Comparison of ENCODE assay signal across 8 cellular contexts in genomic region chr10:97572214-97572989, GRCh38. TPM values are rescaled to one million over a fixed set of nuclear protein-coding genes. Genes with fewer than 3 reads are reported as not detected.
DNase-seq lines count a peak whose midpoint lies in the region; FAIRE-seq and TF ChIP-seq lines count a peak whose summit lies in the region.

A gene with protein sequence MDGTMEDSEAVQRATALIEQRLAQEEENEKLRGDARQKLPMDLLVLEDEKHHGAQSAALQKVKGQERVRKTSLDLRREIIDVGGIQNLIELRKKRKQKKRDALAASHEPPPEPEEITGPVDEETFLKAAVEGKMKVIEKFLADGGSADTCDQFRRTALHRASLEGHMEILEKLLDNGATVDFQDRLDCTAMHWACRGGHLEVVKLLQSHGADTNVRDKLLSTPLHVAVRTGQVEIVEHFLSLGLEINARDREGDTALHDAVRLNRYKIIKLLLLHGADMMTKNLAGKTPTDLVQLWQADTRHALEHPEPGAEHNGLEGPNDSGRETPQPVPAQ (plus strand): TSS chr10:97572779. CDS start chr10:97572789, 10 bp downstream.

- peaks cover 3% of the 10 kb centered on the region for H3K9me3 Mint-ChIP-seq in glutamatergic neuron (ENCODE audit: unreplicated experiment)

- no peaks in the 10 kb centered on the region for H3K36me3 Mint-ChIP-seq in glutamatergic neuron (ENCODE audit: unreplicated experiment)

- H3K4me1 ChIP-seq in SJCRH30 = peaks cover 40% of the 10 kb centered on the region

- no peaks in the 10 kb centered on the region for H3K9me3 ChIP-seq in SJCRH30 (replicated peaks)

- peak; percentile 32 for FAIRE-seq in urothelium cell line (lab: Jason Lieb, UNC)

- H3K4me3 Mint-ChIP-seq in glutamatergic neuron (ENCODE audit: unreplicated experiment) = no peak within 1 kb of the TSS

- no peak within 1 kb of the TSS for H3K27ac Mint-ChIP-seq in glutamatergic neuron (ENCODE audit: unreplicated experiment)

- H3K27me3 Mint-ChIP-seq in glutamatergic neuron (ENCODE audit: unreplicated experiment) = peaks cover 15% of the 10 kb centered on the region

- intact Hi-C loops in posterior cingulate gyrus (cut with DNase I) = loop anchor here (5.0 kb wide), 2 partner anchors 40 to 165 kb away; partner anchors contain the start of gene ZFYVE27

- H3K27ac ChIP-seq in SJCRH30 = peak within 1 kb of the TSS; percentile 55

- no peaks in the 10 kb centered on the region for H3K36me3 ChIP-seq in SJCRH30

- H3K4me3 ChIP-seq in SJCRH30 = no peak within 1 kb of the TSS

- H3K27me3 ChIP-seq in SJCRH30 = no peaks in the 10 kb centered on the region

- peak; percentile 82 for TF ChIP-seq CTCF in glutamatergic neuron (IDR thresholded peaks at IDR 0.05; ENCODE audit: partially characterized antibody, unreplicated experiment)

- DNase-seq in NCI-H82 (lab: John Stamatoyannopoulos, UW) = peak; percentile 70
- DNase-seq in NCI-H82 treated with DMSO at 0.1 percent for 48 hours (lab: John Stamatoyannopoulos, UW; ENCODE audit: unreplicated experiment) = no peak
- DNase-seq in HT1080 (ENCODE audit: low read depth) = peak; percentile 63
- peak; percentile 82 to 88 for DNase-seq in SJCRH30
- DNase-seq in activated naive CD4-positive, alpha-beta T cell treated with anti-CD3 and anti-CD28 coated beads, Interleukin-2, amount 50 U/mL, for 16 hours = peak; percentile 54
- peak; percentile 82 for DNase-seq in glutamatergic neuron
- peak; percentile 61 to 96 (median 81) for DNase-seq in posterior cingulate gyrus
- DNase-seq in urothelium cell line (ENCODE audit: low spot score) = peak; percentile 64

- H3K4me1 Mint-ChIP-seq in glutamatergic neuron (ENCODE audit: low read depth, unreplicated experiment) = peaks cover 5% of the 10 kb centered on the region

RNA-seq across cellular contexts. Expression of the gene that starts here (rescaled TPM):
- not detected in 2 replicates for total RNA-seq in HT1080 (2014; rRNA removed; shearing (Covaris generic))
- 0.05 TPM in 1 of 2 replicates, not detected in the other for polyA plus RNA-seq in HT1080 (2015; cell fraction: cytosol; rRNA removed)
- 0.13 TPM in 1 of 2 replicates, not detected in the other for polyA plus RNA-seq in HT1080 (2015; cell fraction: nucleus; rRNA removed)
- 0.26 and 0.51 TPM in 2 replicates for total RNA-seq in SJCRH30 (2014; rRNA removed; shearing (Covaris generic))
- total RNA-seq in glutamatergic neuron (ENCODE audit: unreplicated experiment) = not detected

Comparison
In these comparisons a context has a peak if more than half of its experiments do, and no peak if none do; other contexts are left out.
1. Peak in DNase-seq in HT1080; RNA of the gene not detected or under 1 TPM.
2. Peak in DNase-seq and H3K27ac ChIP-seq in SJCRH30; RNA of the gene not detected or under 1 TPM.
3. Peak in DNase-seq in glutamatergic neuron; RNA of the gene not detected or under 1 TPM.